In genomic region chr20:47354710-47355488, GRCh38 we compare ENCODE assay signal across 8 cellular contexts. TPM values are rescaled to one million over a fixed set of nuclear protein-coding genes. Genes with fewer than 3 reads are reported as not detected.
DNase-seq lines count a peak whose midpoint lies in the region; ATAC-seq and TF ChIP-seq lines count a peak whose summit lies in the region.

No MANE protein-coding gene starts in this region.

- peaks cover 2% of the 10 kb centered on the region for H4K20me1 ChIP-seq in OCI-LY7 (ENCODE audit: insufficient read depth, low read length)

- H3K9me2 ChIP-seq in OCI-LY7 (ENCODE audit: insufficient read depth, low read length) = no peaks in the 10 kb centered on the region

- TSS peak; percentile 55 for BruUV-seq in OCI-LY7 (replicated peaks; lab: Mats Ljungman, UMichigan)

- peaks cover 31% of the 10 kb centered on the region; the same call in 1 of the 2 replicates for H3K36me3 ChIP-seq in OCI-LY7 (ENCODE audit: insufficient read depth, low read length)
- H3K36me3 ChIP-seq in effector memory CD4-positive, alpha-beta T cell (ENCODE audit: control insufficient read depth, insufficient read depth, low read length) = peaks cover 3% of the 10 kb centered on the region

- no peaks in the 10 kb centered on the region for H3K9me3 ChIP-seq in OCI-LY7 (ENCODE audit: low read length)
- H3K9me3 ChIP-seq in effector memory CD4-positive, alpha-beta T cell (ENCODE audit: control insufficient read depth, low read length) = no peaks in the 10 kb centered on the region

- H3K27me3 ChIP-seq in effector memory CD4-positive, alpha-beta T cell (replicated peaks; ENCODE audit: control insufficient read depth, insufficient read depth, low read length, poor library complexity, severe bottlenecking) = no peaks in the 10 kb centered on the region

- DNase-seq in GM12864 (ENCODE audit: low read depth) = no peak
- DNase-seq in OCI-LY7 (ENCODE audit: low spot score) = no peak
- DNase-seq in effector memory CD4-positive, alpha-beta T cell = no peak
- peak; percentile 73 for DNase-seq in pons (ENCODE audit: low spot score)
- no peak for DNase-seq in sciatic nerve (ENCODE audit: low spot score)
- DNase-seq in NCI-H1436 treated with DMSO at 0.1 percent for 48 hours (lab: John Stamatoyannopoulos, UW) = no peak
- DNase-seq in activated CD4-positive, alpha-beta T cell treated with anti-CD3 and anti-CD28 coated beads, Interleukin-2, amount 50 U/mL, for 4 hours = no peak

- H3K4me2 ChIP-seq in OCI-LY7 (ENCODE audit: low read length) = peak overlapping the region; percentile 98

- TF ChIP-seq CTCF in GM12864 (IDR thresholded peaks at IDR 0.05; ENCODE audit: low read depth, low read length, missing control alignments) (no peak), OCI-LY7 (conservative IDR thresholded peaks at IDR 0.05; ENCODE audit: low read length) (no peak)

- CTCF ChIA-PET in OCI-LY7 (lab: Charles Lee; ENCODE audit: unreplicated experiment) = interaction anchor here (1.6 kb wide), 1 partner anchor 82 kb away, joined by 3 read pairs; no protein-coding TSS in a partner anchor

- peak overlapping the region; percentile 90 for H3K27ac ChIP-seq in OCI-LY7 (ENCODE audit: low read depth, low read length, poor library complexity, severe bottlenecking)
- no peak overlapping the region for H3K27ac ChIP-seq in effector memory CD4-positive, alpha-beta T cell (ENCODE audit: insufficient read depth, low read length, poor library complexity, severe bottlenecking)

- H2AFZ ChIP-seq in OCI-LY7 (ENCODE audit: low read length) = no peak overlapping the region

- H3K4me1 ChIP-seq in OCI-LY7 (ENCODE audit: insufficient read depth, low read length, poor library complexity, severe bottlenecking) = peaks cover 81% of the 10 kb centered on the region
- peaks cover 54% of the 10 kb centered on the region for H3K4me1 ChIP-seq in effector memory CD4-positive, alpha-beta T cell (ENCODE audit: control insufficient read depth, insufficient read depth, low read length, poor library complexity, severe bottlenecking)

- ATAC-seq in sciatic nerve (no peak), GM18519 (IDR thresholded peaks at IDR 0.05; ENCODE audit: low FRiP score, unreplicated experiment) (no peak)

- POLR2A ChIA-PET in OCI-LY7 (lab: Charles Lee) = interaction anchor here (1.0 to 1.4 kb wide), 4 partner anchors 12 to 84 kb away, joined by 3 to 4 read pairs (median 3); no protein-coding TSS in a partner anchor

- peaks cover 66% of the 10 kb centered on the region for H3K79me2 ChIP-seq in OCI-LY7 (ENCODE audit: insufficient read depth, low read depth, low read length)

- H3K4me3 ChIP-seq in GM12864 (ENCODE audit: low read depth, low read length) (peak overlapping the region; percentile 52), OCI-LY7 (ENCODE audit: low read depth, low read length, poor library complexity, severe bottlenecking) (peak overlapping the region; percentile 74)
- peak overlapping the region; percentile 38 for H3K4me3 ChIP-seq in effector memory CD4-positive, alpha-beta T cell (ENCODE audit: insufficient read depth, low read depth, low read length, poor library complexity, severe bottlenecking)

- intact Hi-C loops in OCI-LY7 (cut with micrococcal nuclease; ENCODE audit: unreplicated experiment) (loop anchor here (2.0 to 10.0 kb wide), 2 partner anchors 58 to 1690 kb away; partner anchors contain the start of gene CSE1L), sciatic nerve (cut with DNase I) (no loop called here)

RNA-seq across cellular contexts. Expression of gene ZMYND8, which starts 1.6 kb away (rescaled TPM):
- total RNA-seq in OCI-LY7 (2014; rRNA removed; shearing (Covaris generic)) = 26.1 and 30.4 TPM in 2 replicates
- total RNA-seq in OCI-LY7 (2022) = 69.1 and 77.0 TPM in 2 replicates
- total RNA-seq in sciatic nerve = 49.3 TPM
